Comparison of ENCODE assay signal across 1 cellular context in genomic region chr3:61828880-61829279, GRCh38.
TF ChIP-seq lines count a peak whose summit lies in the region.

No MANE protein-coding gene starts in this region.

TF ChIP-seq in IMR-90, 13 proteins besides CTCF, POLR2A, EP300 and RAD21:
- TF ChIP-seq CHD1 (IDR thresholded peaks at IDR 0.05; ENCODE audit: low read depth, low read length) (no peak), FOS (IDR thresholded peaks at IDR 0.05; ENCODE audit: low read depth, low read length) (no peak)
